Comparison of ENCODE assay signal across 28 cellular contexts in genomic region chr13:77692746-77693448, GRCh38. TPM values are rescaled to one million over a fixed set of nuclear protein-coding genes. Genes with fewer than 3 reads are reported as not detected.
DNase-seq lines count a peak whose midpoint lies in the region; ATAC-seq, FAIRE-seq and TF ChIP-seq lines count a peak whose summit lies in the region.
"Had no signal": no experiment of that assay in that cellular context is flagged by ENCODE, and none has a peak within 500 bp of the region (broad histone marks: within the 10 kb centered on the region; RNA-seq: fewer than 3 reads in every experiment).

No MANE protein-coding gene starts in this region.

- CTCF ChIA-PET in GM12878 (lab: Yijun Ruan, JAX) = interaction anchor here (1.1 to 4.6 kb wide), 4 partner anchors 37 to 100 kb away, joined by 3 to 16 read pairs (median 3); no protein-coding TSS in a partner anchor

- no peak overlapping the region for H3K9ac ChIP-seq in GM12878 (ENCODE audit: control insufficient read depth, insufficient read depth, low read length)

- H3K9me3 ChIP-seq in GM12878 (replicated peaks; ENCODE audit: control insufficient read depth, insufficient read depth, low read length) = no peaks in the 10 kb centered on the region
- H3K9me3 ChIP-seq: neutrophil, transverse colon had no signal

- intact Hi-C loops in GM12878 (cut with micrococcal nuclease; ENCODE audit: unreplicated experiment) = loop anchor here (10.0 kb wide), 1 partner anchor 668 kb away; the partner anchor contains the start of gene FBXL3

- no peak for TF ChIP-seq RAD21 in GM12878 (IDR thresholded peaks at IDR 0.05; ENCODE audit: insufficient read depth, low read depth, low read length)

- no peak overlapping the region for H3K4me2 ChIP-seq in GM12878 (ENCODE audit: control insufficient read depth, insufficient read depth)

- no peak for ATAC-seq in GM12878
- ATAC-seq: activated naive CD4-positive, alpha-beta T cell treated with anti-CD3 and anti-CD28 coated beads, Interleukin-2, amount 50 U/mL, for 72 hours; CD8-positive, alpha-beta T cell; heart right ventricle had no signal

- no TSS peak for BruUV-seq in GM12878 (replicated peaks; lab: Mats Ljungman, UMichigan)

- SMC1A ChIA-PET in GM12878 (lab: Charles Lee; ENCODE audit: uncharacterized antibody, unreplicated experiment) = interaction anchor here (0.6 to 1.6 kb wide), 7 partner anchors 11 to 100 kb away, joined by 3 to 9 read pairs (median 4); no protein-coding TSS in a partner anchor

- RAD21 ChIA-PET in GM12878 (lab: Charles Lee; ENCODE audit: unreplicated experiment) = interaction anchor here (0.8 to 1.2 kb wide), 4 partner anchors 34 to 88 kb away, joined by 3 to 4 read pairs (median 3); no protein-coding TSS in a partner anchor

- 2% methylated on average over 2 of the region's 2 CpGs for WGBS in GM12878 (ENCODE audit: insufficient coverage, insufficient replicate concordance, low lambda C conversion rate, missing lambda C conversion rate)

- H4K20me1 ChIP-seq in GM12878 (ENCODE audit: control insufficient read depth, insufficient read depth) = no peaks in the 10 kb centered on the region

- FAIRE-seq in GM12878 (lab: Jason Lieb, UNC) (peak; percentile 41), islet of Langerhans (lab: Jason Lieb, UNC) (peak; percentile 58)
- FAIRE-seq: G401.6, HTR-8/SVneo had no signal

- no peak for TF ChIP-seq EP300 in GM12878 (IDR thresholded peaks at IDR 0.05; ENCODE audit: borderline replicate concordance in 1 of 2, control insufficient read depth in 1 of 2, low read depth in 2 of 2, low read length in 2 of 2)

- POLR2A ChIA-PET in GM12878 (lab: Charles Lee) = interaction anchor here (0.9 to 1.0 kb wide), 2 partner anchors 13 to 26 kb away, joined by 3 read pairs; no protein-coding TSS in a partner anchor

- DNase-seq in Ammon's horn (ENCODE audit: low spot score) (peak; percentile 51), GM12878 (ENCODE audit: low read depth, low spot score) (no peak), pons (ENCODE audit: low spot score) (peak; percentile 90), NCI-H510A (lab: John Stamatoyannopoulos, UW) (no peak), OCI-M1 (lab: John Stamatoyannopoulos, UW) (no peak), DMS153 (lab: John Stamatoyannopoulos, UW) (no peak), SHP77 (lab: John Stamatoyannopoulos, UW) (no peak)
- DNase-seq: 8988T; activated CD4-positive, alpha-beta memory T cell treated with anti-CD3 and anti-CD28 coated beads, Interleukin-2, amount 10 ng/mL, durations not matched to agents 7 days and 5 days; activated CD4-positive, alpha-beta T cell treated with anti-CD3 and anti-CD28 coated beads for 1 hour; aorta; CD8-positive, alpha-beta T cell; cerebellar nuclear complex; heart right ventricle; KBM-7; mesenchymal stem cell; NCI-H1105 treated with DMSO at 0.1 percent for 48 hours; NCI-H1930; transverse colon had no signal

- no peaks in the 10 kb centered on the region for H3K36me3 ChIP-seq in GM12878 (ENCODE audit: control insufficient read depth in 2 of 2, insufficient read depth in 2 of 2, low read length in 1 of 2)
- H3K36me3 ChIP-seq: heart right ventricle, neutrophil, transverse colon had no signal

- H3K27me3 ChIP-seq in GM12878 (replicated peaks in 1 of 2; ENCODE audit: control insufficient read depth in 2 of 2, insufficient read depth in 2 of 2, low read length in 1 of 2) = no peaks in the 10 kb centered on the region; a peak in 1 of 4 replicates

- in situ Hi-C loops in GM12878 (cut with MboI) = no loop called here

- TF ChIP-seq POLR2A in GM12878 (IDR thresholded peaks at IDR 0.05; ENCODE audit: low read depth, low read length) = no peak

- no peak for TF ChIP-seq CTCF in GM12878 (IDR thresholded peaks at IDR 0.05 in 2 of 3, conservative IDR thresholded peaks at IDR 0.05 in 1 of 3; ENCODE audit: control insufficient read depth in 2 of 3, extremely low read depth in 1 of 3, insufficient read depth in 1 of 3, low read depth in 3 of 3, low read length in 3 of 3)

- no peak overlapping the region for H3K27ac ChIP-seq in GM12878 (ENCODE audit: control insufficient read depth, insufficient read depth)
- H3K27ac ChIP-seq: epithelial cell of prostate, heart right ventricle, neutrophil, skin epidermis, transverse colon had no signal

- no peak overlapping the region for H2AFZ ChIP-seq in GM12878 (ENCODE audit: control insufficient read depth, low read depth, low read length)

- H3K4me3 ChIP-seq in GM12878 = no peak overlapping the region
- H3K4me3 ChIP-seq: heart right ventricle, skin epidermis, transverse colon had no signal

- peaks cover 13% of the 10 kb centered on the region; the same call in 1 of the 2 replicates for H3K4me1 ChIP-seq in GM12878 (ENCODE audit: control insufficient read depth, insufficient read depth, low read length)

- H3K79me2 ChIP-seq in GM12878 (ENCODE audit: control insufficient read depth, insufficient read depth, low read length) = no peaks in the 10 kb centered on the region

TF ChIP-seq in GM12878, 131 proteins besides CTCF, POLR2A, EP300 and RAD21 (continues in another document):
- TF ChIP-seq ELK1 (IDR thresholded peaks at IDR 0.05; ENCODE audit: low read depth, low read length) = no peak
- no peak for TF ChIP-seq SMAD1 (IDR thresholded peaks at IDR 0.05; ENCODE audit: low read depth, partially characterized antibody)
- no peak for TF ChIP-seq RFX5 (IDR thresholded peaks at IDR 0.05; ENCODE audit: low read depth, low read length)
- no peak for TF ChIP-seq BACH1 (IDR thresholded peaks at IDR 0.05; ENCODE audit: borderline replicate concordance)
- TF ChIP-seq SRF (IDR thresholded peaks at IDR 0.05; ENCODE audit: low read depth in 2 of 2, low read length in 2 of 2) = no peak
- no peak for TF ChIP-seq CEBPB (IDR thresholded peaks at IDR 0.05; ENCODE audit: borderline replicate concordance in 1 of 2, low read depth in 2 of 2, low read length in 2 of 2)
- TF ChIP-seq ATF2 (IDR thresholded peaks at IDR 0.05; ENCODE audit: low read length) = no peak
- no peak for TF ChIP-seq CBFB (IDR thresholded peaks at IDR 0.05; ENCODE audit: low read depth)
- no peak for TF ChIP-seq HDAC2 (IDR thresholded peaks at IDR 0.05)
- no peak for TF ChIP-seq ATF7 (IDR thresholded peaks at IDR 0.05; ENCODE audit: low read depth)
- TF ChIP-seq IRF4 (IDR thresholded peaks at IDR 0.05; ENCODE audit: low read depth, low read length) = no peak
- no peak for TF ChIP-seq CBX3 (IDR thresholded peaks at IDR 0.05; ENCODE audit: borderline replicate concordance, low read depth)
- no peak for TF ChIP-seq BCL3 (IDR thresholded peaks at IDR 0.05; ENCODE audit: borderline replicate concordance, insufficient read depth, low read depth, low read length, poor library complexity, severe bottlenecking)

RNA-seq across cellular contexts. Expression of gene SLAIN1, which starts 4.6 kb away (rescaled TPM):
- 77.0 and 94.9 TPM in 2 replicates for total RNA-seq in GM12878 (2013; cell fraction: nucleolus; rRNA removed)
- total RNA-seq in GM12878 (2014; rRNA removed) (72.5 and 88.7 TPM in 2 replicates), GM12878 (2014; rRNA removed; fragmentation: Illumina TruSeq; extraction: Trizol) (85.2 and 86.5 TPM in 2 replicates), GM12878 (2021) (57.3 and 58.5 TPM in 2 replicates)
- 23.5 TPM for polyA plus RNA-seq in GM12878 (2011; ENCODE audit: low read depth)
- polyA plus RNA-seq in GM12878 (2011; rRNA removed) (140 and 174 TPM in 2 replicates), GM12878 (2014; fragmentation: Illumina TruSeq; extraction: Trizol) (98.4 and 167 TPM in 2 replicates), GM12878 (2014; fragmentation: Nextera tagmentation; extraction: Ambion mirVana) (10 to 100 TPM; 26.8 to 35.1 TPM), GM12878 (2014; rRNA removed) (45.1 and 56.6 TPM in 2 replicates), GM12878 (2016; fragmentation: Nextera tagmentation; extraction: Ambion mirVana) (10 to 100 TPM; 11.9 to 12.3 TPM)
- polyA plus RNA-seq in GM12878 (2011; cell fraction: cytosol; rRNA removed) = 64.7 and 76.5 TPM in 2 replicates
- 54.6 and 60.5 TPM in 2 replicates for polyA plus RNA-seq in GM12878 (2011; cell fraction: nucleus; rRNA removed)
- polyA plus RNA-seq in GM12878 (2012) = 24.1 and 36.5 TPM in 2 replicates
- polyA minus RNA-seq in GM12878 (2011; rRNA and poly(A)+ RNA removed) = 107 and 169 TPM in 2 replicates
- polyA minus RNA-seq in GM12878 (2011; cell fraction: cytosol; rRNA and poly(A)+ RNA removed) = 31.7 and 34.1 TPM in 2 replicates
- 85.0 and 121 TPM in 2 replicates for polyA minus RNA-seq in GM12878 (2011; cell fraction: nucleus; rRNA and poly(A)+ RNA removed)
- total RNA-seq: MCF 10A, RPMI7951 had no signal

Comparison
In these comparisons a context has a peak if more than half of its experiments do, and no peak if none do; other contexts are left out.
1. DNase-seq: peak in Ammon's horn (single experiment) and pons (single experiment); none in GM12878 (single experiment), NCI-H510A (single experiment), OCI-M1 (single experiment), DMS153 (single experiment) and SHP77 (0 of 2).